In genomic region chr14:91144425-91145145, GRCh38 we compare ENCODE assay signal across 1 cellular context.
A peak's percentile ranks its signal among the peaks of the same experiment; 100 is the strongest.
TF ChIP-seq lines count a peak whose summit lies in the region.

No MANE protein-coding gene starts in this region.

TF ChIP-seq in SK-N-SH, 30 proteins besides CTCF, POLR2A, EP300 and RAD21 (continued from another document):
- TF ChIP-seq REST (IDR thresholded peaks at IDR 0.05; ENCODE audit: low read depth, low read length) (no peak), RFX5 (IDR thresholded peaks at IDR 0.05; ENCODE audit: low read length) (peak; percentile 83; the same call in 1 of the 2 replicates)
